In genomic region chr5:80864109-80864508, GRCh38 we compare ENCODE assay signal across 20 cellular contexts.
"Had no signal": no experiment of that assay in that cellular context is flagged by ENCODE, and none has a peak within 500 bp of the region (broad histone marks: within the 10 kb centered on the region; RNA-seq: fewer than 3 reads in every experiment).

No MANE protein-coding gene starts in this region.

- H3K9me3 ChIP-seq: adrenal gland, gastroesophageal sphincter, heart right ventricle, suprapubic skin had no signal

- H3K36me3 ChIP-seq: adrenal gland, cardiac muscle cell had no signal

- DNase-seq: activated CD4-positive, alpha-beta T cell treated with anti-CD3 and anti-CD28 coated beads for 1 hour; activated CD8-positive, alpha-beta T cell treated with anti-CD3 and anti-CD28 coated beads for 36 hours; activated naive CD4-positive, alpha-beta T cell treated with anti-CD3 and anti-CD28 coated beads, Interleukin-2, amount 10 ng/mL, durations not matched to agents 7 days and 5 days; adrenal gland; dorsolateral prefrontal cortex; erythroblast; heart right ventricle; islet precursor cell; naive thymus-derived CD8-positive, alpha-beta T cell; nucleus accumbens; stimulated activated CD4-positive, alpha-beta T cell treated with anti-CD3 and anti-CD28 coated beads, Interleukin-15, amount 100 ng/mL, for 24 hours; stimulated activated CD4-positive, alpha-beta T cell treated with anti-CD3 and anti-CD28 coated beads, Interleukin-4, amount 100 ng/mL, for 4 hours; stimulated activated CD8-positive, alpha-beta memory T cell treated with anti-CD3 and anti-CD28 coated beads, Interleukin-4, amount 100 ng/mL, for 48 hours; stimulated activated naive CD4-positive, alpha-beta T cell treated with Interleukin-2 at 50 U/mL for 16 hours; T-helper 9 cell had no signal

- H3K27me3 ChIP-seq: adrenal gland, cardiac muscle cell, dorsolateral prefrontal cortex, gastroesophageal sphincter, heart right ventricle, suprapubic skin had no signal

- H3K9me3 Mint-ChIP-seq: activated CD8-positive, alpha-beta T cell treated with anti-CD3 and anti-CD28 coated beads for 36 hours; activated naive CD4-positive, alpha-beta T cell treated with anti-CD3 and anti-CD28 coated beads, Interleukin-2, amount 10 ng/mL, durations not matched to agents 7 days and 5 days; naive thymus-derived CD8-positive, alpha-beta T cell; type B pancreatic cell had no signal

- ATAC-seq: gastroesophageal sphincter; heart right ventricle; left lobe of liver; naive thymus-derived CD8-positive, alpha-beta T cell had no signal

- H3K4me3 ChIP-seq: adrenal gland, cardiac muscle cell, dorsolateral prefrontal cortex, gastroesophageal sphincter, heart right ventricle, suprapubic skin had no signal

- H3K27ac Mint-ChIP-seq: activated CD8-positive, alpha-beta T cell treated with anti-CD3 and anti-CD28 coated beads for 36 hours; activated naive CD4-positive, alpha-beta T cell treated with anti-CD3 and anti-CD28 coated beads, Interleukin-2, amount 10 ng/mL, durations not matched to agents 7 days and 5 days; type B pancreatic cell had no signal

- H3K27ac ChIP-seq: adrenal gland, cardiac muscle cell, dorsolateral prefrontal cortex, gastroesophageal sphincter, heart right ventricle, suprapubic skin had no signal

- H3K27me3 Mint-ChIP-seq: activated CD8-positive, alpha-beta T cell treated with anti-CD3 and anti-CD28 coated beads for 36 hours; activated naive CD4-positive, alpha-beta T cell treated with anti-CD3 and anti-CD28 coated beads, Interleukin-2, amount 10 ng/mL, durations not matched to agents 7 days and 5 days; naive thymus-derived CD8-positive, alpha-beta T cell; type B pancreatic cell had no signal

- H3K4me3 Mint-ChIP-seq: activated CD8-positive, alpha-beta T cell treated with anti-CD3 and anti-CD28 coated beads for 36 hours; activated naive CD4-positive, alpha-beta T cell treated with anti-CD3 and anti-CD28 coated beads, Interleukin-2, amount 10 ng/mL, durations not matched to agents 7 days and 5 days; naive thymus-derived CD8-positive, alpha-beta T cell; type B pancreatic cell had no signal

- H3K4me1 ChIP-seq: adrenal gland, gastroesophageal sphincter, suprapubic skin had no signal
